In the genomic region with DNA sequence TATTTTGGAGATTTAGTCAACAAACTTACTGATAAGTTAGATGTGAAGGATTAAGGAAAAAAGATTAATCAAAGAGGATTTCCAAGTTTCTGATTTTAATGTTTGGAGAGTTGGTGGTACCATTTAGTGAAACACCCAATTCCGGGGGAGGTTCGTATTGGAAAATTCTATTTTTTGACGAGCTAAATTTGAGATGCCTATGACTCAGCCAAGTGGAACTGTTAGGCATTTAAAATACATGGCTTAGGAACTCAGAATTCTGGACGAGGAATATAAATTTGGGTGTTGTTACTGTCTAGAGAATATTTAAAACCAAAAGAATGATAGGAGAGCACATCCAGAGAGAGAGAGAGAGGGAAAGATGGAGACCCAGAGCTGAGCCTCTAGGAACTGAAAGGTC, we compare ENCODE assay signal across 21 cellular contexts.
"Had no signal": no experiment of that assay in that cellular context is flagged by ENCODE, and none has a peak within 500 bp of the region (broad histone marks: within the 10 kb centered on the region; RNA-seq: fewer than 3 reads in every experiment).

No MANE protein-coding gene starts in this region.

- ATAC-seq: activated T-helper 17 cell treated with anti-CD3 and anti-CD28 coated beads, Interleukin-2, amount 50 U/mL, for 72 hours; Right ventricle myocardium inferior; T-cell had no signal

- H3K27ac ChIP-seq: SK-N-MC, VCaP had no signal

- DNase-seq: activated CD4-positive, alpha-beta memory T cell treated with anti-CD3 and anti-CD28 coated beads for 36 hours; activated CD4-positive, alpha-beta T cell treated with anti-CD3 and anti-CD28 coated beads, Interleukin-2, amount 10 ng/mL, durations not matched to agents 7 days and 5 days; activated CD4-positive, CD25-positive, alpha-beta regulatory T cell; activated CD8-positive, alpha-beta memory T cell treated with anti-CD3 and anti-CD28 coated beads for 24 hours; activated gamma-delta T cell; activated naive CD4-positive, alpha-beta T cell treated with anti-CD3 and anti-CD28 coated beads for 36 hours; activated T-cell treated with anti-CD3 and anti-CD28 coated beads for 4 hours; activated T-cell treated with anti-CD3 and anti-CD28 coated beads, Interleukin-2, amount 50 U/mL, for 48 hours; amygdala; NCI-H1417; NCI-H1930; NCI-H2107; NCI-H345; NCI-H510A; NCI-H526 treated with DMSO at 0.1 percent for 48 hours; NCI-H82; T-cell had no signal

- H3K4me3 ChIP-seq: SK-N-MC had no signal
